Comparison of ENCODE assay signal across 11 cellular contexts in the genomic region with DNA sequence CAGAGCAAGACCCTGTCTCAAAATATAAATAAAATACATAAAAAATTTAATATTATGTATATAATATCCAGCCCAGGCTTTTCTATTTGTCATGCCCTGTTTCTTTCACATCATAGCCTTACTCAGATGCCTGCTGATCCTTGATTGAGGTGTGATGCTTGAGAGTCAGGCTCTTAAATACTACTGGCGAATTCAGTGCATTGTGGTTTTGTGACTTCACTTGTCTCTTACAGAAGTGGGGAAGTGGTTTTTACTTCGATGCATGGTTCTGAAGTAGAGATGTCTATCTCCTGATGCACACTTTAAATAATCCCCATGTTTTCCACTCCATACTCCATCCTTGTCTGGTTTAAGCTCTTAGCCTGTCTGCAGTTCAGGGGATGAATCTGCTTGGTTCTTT. TPM values are rescaled to one million over a fixed set of nuclear protein-coding genes. Genes with fewer than 3 reads are reported as not detected.
DNase-seq lines count a peak whose midpoint lies in the region; ATAC-seq and TF ChIP-seq lines count a peak whose summit lies in the region.
"Had no signal": no experiment of that assay in that cellular context is flagged by ENCODE, and none has a peak within 500 bp of the region (broad histone marks: within the 10 kb centered on the region; RNA-seq: fewer than 3 reads in every experiment).

No MANE protein-coding gene starts in this region.

- no peak overlapping the region for H3K4me2 ChIP-seq in mammary epithelial cell (ENCODE audit: insufficient read depth, low read depth, low read length)

- in situ Hi-C loops in mammary epithelial cell (cut with MboI; ENCODE audit: low sequenced_read_pairs in 2 of 2) = no loop called here

- H3K4me1 Mint-ChIP-seq in MCF 10A (ENCODE audit: insufficient read depth, unreplicated experiment) = peaks cover 15% of the 10 kb centered on the region
- H3K4me1 Mint-ChIP-seq in activated naive CD8-positive, alpha-beta T cell treated with anti-CD3 and anti-CD28 coated beads, Interleukin-2, amount 50 U/mL, for 24 hours = peaks cover 56% of the 10 kb centered on the region
- H3K4me1 Mint-ChIP-seq in stimulated activated naive B cell treated with anti-CD40 and anti-IgM and Interleukin-4, amounts not matched to agents 10 μg/mL and 1 μg/mL and 100 μg/mL, for 72 hours = peaks cover 27 to 62% of the 10 kb centered on the region in 2 donors

- H3K27me3 ChIP-seq in mammary epithelial cell (ENCODE audit: insufficient read depth, low read length) = no peaks in the 10 kb centered on the region
- no peaks in the 10 kb centered on the region for H3K27me3 ChIP-seq in uterus
- H3K27me3 ChIP-seq: ascending aorta had no signal

- DNase-seq in MCF 10A (ENCODE audit: unreplicated experiment) (no peak), mammary epithelial cell (no peak), NOMO-1 treated with DMSO at 0.1 percent for 48 hours (lab: John Stamatoyannopoulos, UW; ENCODE audit: unreplicated experiment) (peak; percentile 50), NCI-H1092 (lab: John Stamatoyannopoulos, UW) (no peak), uterus (no peak), NCI-H510A (lab: John Stamatoyannopoulos, UW) (no peak)
- no peak for DNase-seq in activated naive CD8-positive, alpha-beta T cell treated with anti-CD3 and anti-CD28 coated beads, Interleukin-2, amount 50 U/mL, for 24 hours
- DNase-seq in stimulated activated naive B cell treated with anti-CD40 and anti-IgM and Interleukin-4, amounts not matched to agents 10 μg/mL and 1 μg/mL and 100 μg/mL, for 72 hours = no peak
- DNase-seq: psoas muscle had no signal

- peak overlapping the region; percentile 59 for H3K27ac Mint-ChIP-seq in MCF 10A (ENCODE audit: low read depth, unreplicated experiment)
- H3K27ac Mint-ChIP-seq in activated naive CD8-positive, alpha-beta T cell treated with anti-CD3 and anti-CD28 coated beads, Interleukin-2, amount 50 U/mL, for 24 hours = peak overlapping the region; percentile 7
- H3K27ac Mint-ChIP-seq in stimulated activated naive B cell treated with anti-CD40 and anti-IgM and Interleukin-4, amounts not matched to agents 10 μg/mL and 1 μg/mL and 100 μg/mL, for 72 hours = no peak overlapping the region

- H3K36me3 ChIP-seq in mammary epithelial cell (ENCODE audit: insufficient read depth, low read length) (no peaks in the 10 kb centered on the region), uterus (no peaks in the 10 kb centered on the region)

- BruUV-seq in MCF 10A (replicated peaks; lab: Mats Ljungman, UMichigan) = no TSS peak
- no TSS peak for BruUV-seq in mammary epithelial cell (replicated peaks; lab: Mats Ljungman, UMichigan)

- H3K9me3 ChIP-seq in mammary epithelial cell (replicated peaks; ENCODE audit: insufficient read depth, low read length) (no peaks in the 10 kb centered on the region), uterus (no peaks in the 10 kb centered on the region)
- H3K9me3 ChIP-seq: ascending aorta, psoas muscle had no signal

- dilution Hi-C loops in mammary epithelial cell (cut with HindIII; ENCODE audit: low sequenced_read_pairs) = loop anchor here (5.0 kb wide), 1 partner anchor 50 kb away; no protein-coding TSS in a partner anchor

- ATAC-seq in activated naive CD8-positive, alpha-beta T cell treated with anti-CD3 and anti-CD28 coated beads, Interleukin-2, amount 50 U/mL, for 24 hours = peak; percentile 95
- ATAC-seq in stimulated activated naive B cell treated with anti-CD40 and anti-IgM and Interleukin-4, amounts not matched to agents 10 μg/mL and 1 μg/mL and 100 μg/mL, for 72 hours (replicated peaks) = peak; percentile 76 to 85
- ATAC-seq: left lobe of liver, psoas muscle had no signal

- no peak overlapping the region for H3K4me3 ChIP-seq in mammary epithelial cell (replicated peaks in 1 of 3; ENCODE audit: insufficient read depth in 1 of 3, low read depth in 2 of 3, low read length in 3 of 3)
- H3K4me3 ChIP-seq in uterus = no peak overlapping the region
- H3K4me3 ChIP-seq: ascending aorta, psoas muscle had no signal

- POLR2A ChIA-PET in MCF 10A (lab: Yijun Ruan, JAX) = interaction anchor here (0.7 kb wide), 1 partner anchor 22 kb away, joined by 4 read pairs; no protein-coding TSS in a partner anchor

- H2AFZ ChIP-seq in mammary epithelial cell (ENCODE audit: low read depth, low read length) = no peak overlapping the region

- intact Hi-C loops in MCF 10A (cut with micrococcal nuclease) = no loop called here
- intact Hi-C loops in mammary epithelial cell (cut with micrococcal nuclease) = no loop called here
- intact Hi-C loops in uterus (cut with DNase I; ENCODE audit: low total_unique reads) = no loop called here

- WGBS in mammary epithelial cell (ENCODE audit: low coverage, missing lambda C conversion rate) = 75% methylated on average over 2 of the region's 2 CpGs

- no peak overlapping the region for H3K27ac ChIP-seq in mammary epithelial cell (ENCODE audit: insufficient read depth, low read depth, low read length)
- no peak overlapping the region for H3K27ac ChIP-seq in uterus
- H3K27ac ChIP-seq: ascending aorta, psoas muscle had no signal

- CTCF ChIA-PET in MCF 10A (lab: Yijun Ruan, JAX) (no interaction called here), mammary epithelial cell (lab: Charles Lee; ENCODE audit: low non-redundant PET) (no interaction called here)

- no peak overlapping the region for H3K9ac ChIP-seq in mammary epithelial cell (ENCODE audit: insufficient read depth, low read length)

- TF ChIP-seq CTCF in MCF 10A (IDR thresholded peaks at IDR 0.05; ENCODE audit: unreplicated experiment) (no peak), mammary epithelial cell (conservative IDR thresholded peaks at IDR 0.05 in 1 of 2, IDR thresholded peaks at IDR 0.05 in 1 of 2; ENCODE audit: extremely low read depth in 1 of 2, insufficient read depth in 1 of 2, low read depth in 1 of 2, low read length in 2 of 2) (no peak), uterus (IDR thresholded peaks at IDR 0.05) (no peak)

- peaks cover 43% of the 10 kb centered on the region for H3K36me3 Mint-ChIP-seq in MCF 10A (ENCODE audit: insufficient read depth, unreplicated experiment)
- H3K36me3 Mint-ChIP-seq in activated naive CD8-positive, alpha-beta T cell treated with anti-CD3 and anti-CD28 coated beads, Interleukin-2, amount 50 U/mL, for 24 hours (ENCODE audit: low read depth) = peaks cover 44% of the 10 kb centered on the region
- peaks cover 31 to 46% of the 10 kb centered on the region in 2 donors for H3K36me3 Mint-ChIP-seq in stimulated activated naive B cell treated with anti-CD40 and anti-IgM and Interleukin-4, amounts not matched to agents 10 μg/mL and 1 μg/mL and 100 μg/mL, for 72 hours

- H4K20me1 ChIP-seq in mammary epithelial cell (ENCODE audit: insufficient read depth, low read length) = no peaks in the 10 kb centered on the region

- H3K9me3 Mint-ChIP-seq in MCF 10A (ENCODE audit: unreplicated experiment) = no peaks in the 10 kb centered on the region
- no peaks in the 10 kb centered on the region for H3K9me3 Mint-ChIP-seq in activated naive CD8-positive, alpha-beta T cell treated with anti-CD3 and anti-CD28 coated beads, Interleukin-2, amount 50 U/mL, for 24 hours
- H3K9me3 Mint-ChIP-seq in stimulated activated naive B cell treated with anti-CD40 and anti-IgM and Interleukin-4, amounts not matched to agents 10 μg/mL and 1 μg/mL and 100 μg/mL, for 72 hours = no peaks in the 10 kb centered on the region

- H3K79me2 ChIP-seq in mammary epithelial cell (ENCODE audit: insufficient read depth, low read length) = peaks cover 87% of the 10 kb centered on the region

- H3K4me1 ChIP-seq in mammary epithelial cell (ENCODE audit: insufficient read depth, low read length) = peaks cover 4% of the 10 kb centered on the region
- peaks cover 0 to 3% of the 10 kb centered on the region in 2 donors for H3K4me1 ChIP-seq in uterus
- H3K4me1 ChIP-seq: ascending aorta had no signal

- no peaks in the 10 kb centered on the region for H3K27me3 Mint-ChIP-seq in MCF 10A (ENCODE audit: insufficient read depth, unreplicated experiment)
- H3K27me3 Mint-ChIP-seq in activated naive CD8-positive, alpha-beta T cell treated with anti-CD3 and anti-CD28 coated beads, Interleukin-2, amount 50 U/mL, for 24 hours = no peaks in the 10 kb centered on the region
- H3K27me3 Mint-ChIP-seq in stimulated activated naive B cell treated with anti-CD40 and anti-IgM and Interleukin-4, amounts not matched to agents 10 μg/mL and 1 μg/mL and 100 μg/mL, for 72 hours = no peaks in the 10 kb centered on the region

- no peak overlapping the region for H3K4me3 Mint-ChIP-seq in MCF 10A (ENCODE audit: unreplicated experiment)
- no peak overlapping the region for H3K4me3 Mint-ChIP-seq in activated naive CD8-positive, alpha-beta T cell treated with anti-CD3 and anti-CD28 coated beads, Interleukin-2, amount 50 U/mL, for 24 hours
- no peak overlapping the region for H3K4me3 Mint-ChIP-seq in stimulated activated naive B cell treated with anti-CD40 and anti-IgM and Interleukin-4, amounts not matched to agents 10 μg/mL and 1 μg/mL and 100 μg/mL, for 72 hours

- no peak for TF ChIP-seq POLR2A in uterus (IDR thresholded peaks at IDR 0.05)

RNA-seq across cellular contexts. Expression of a gene that starts 29.1 kb away (rescaled TPM):
- total RNA-seq in MCF 10A (2022) = 58.9 and 69.9 TPM in 2 replicates
- 10 to 100 TPM; 37.2 to 60.1 TPM for total RNA-seq in mammary epithelial cell
- polyA plus RNA-seq in mammary epithelial cell = 23.8 TPM
- 41.9 TPM for polyA minus RNA-seq in mammary epithelial cell
- total RNA-seq in uterus = 100 to 1,000 TPM in 2 of 4 donors, 10 to 100 TPM in 2; 69.1 to 116 (median 102) TPM
